ENCODE assay signal across 20 cellular contexts in the genomic region with DNA sequence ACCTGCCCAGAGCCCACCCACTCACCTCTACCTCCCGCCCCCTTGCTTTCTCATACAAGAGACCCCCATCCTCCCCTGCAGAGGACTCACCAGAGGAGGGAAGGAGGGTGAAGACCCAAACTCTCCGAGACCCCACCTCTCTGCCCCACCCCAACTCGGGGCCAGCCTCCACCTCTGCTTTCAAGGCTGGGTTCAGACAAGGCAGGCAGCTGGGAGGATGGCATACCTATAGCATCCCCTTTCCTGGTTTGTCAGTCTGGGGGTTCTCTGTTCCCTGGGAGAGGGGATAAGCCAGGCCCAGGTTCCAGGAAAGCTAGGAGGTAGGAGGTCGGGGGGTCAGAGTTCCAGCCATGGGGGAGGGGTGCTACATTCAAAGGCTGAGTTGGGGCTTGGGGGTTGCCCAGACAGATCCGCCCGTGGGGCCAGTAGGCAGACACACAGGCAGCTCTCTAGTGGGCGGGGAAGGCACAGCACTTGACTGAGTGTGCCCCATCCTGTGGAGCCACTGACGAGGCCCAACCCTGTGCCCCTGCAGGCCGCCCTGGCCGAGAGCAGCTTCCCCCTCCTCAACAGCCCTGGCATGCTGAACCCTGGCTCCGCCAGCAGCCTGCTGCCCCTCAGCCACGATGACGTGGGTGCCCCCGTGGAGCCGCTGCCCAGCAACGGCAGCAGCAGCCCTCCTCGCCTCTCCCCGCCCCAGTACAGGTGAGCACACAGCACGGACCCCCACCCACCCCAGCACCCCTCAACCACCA. TPM values are rescaled to one million over a fixed set of nuclear protein-coding genes. Genes with fewer than 3 reads are reported as not detected.
DNase-seq lines count a peak whose midpoint lies in the region; ATAC-seq, FAIRE-seq and TF ChIP-seq lines count a peak whose summit lies in the region.
"Had no signal": no experiment of that assay in that cellular context is flagged by ENCODE, and none has a peak within 500 bp of the region (broad histone marks: within the 10 kb centered on the region; RNA-seq: fewer than 3 reads in every experiment).

No MANE protein-coding gene starts in this region.

- H4K20me1 ChIP-seq in GM23338 (replicated peaks; ENCODE audit: insufficient read depth) = no peaks in the 10 kb centered on the region
- H4K20me1 ChIP-seq in hepatocyte (ENCODE audit: insufficient read depth, poor library complexity, severe bottlenecking) = peaks cover 4% of the 10 kb centered on the region

- H3K27ac ChIP-seq in GM23338 (ENCODE audit: low read depth) (no peak overlapping the region), KOPT-K1 (ENCODE audit: low read depth, low read length, poor library complexity, severe bottlenecking) (peak overlapping the region; percentile 42), hepatocyte (no peak overlapping the region), small intestine (ENCODE audit: low read depth in 1 of 2, low read length in 1 of 2) (no peak overlapping the region)
- H3K27ac ChIP-seq: GM23248, SK-N-MC had no signal

- no peak overlapping the region; the same call in 2 of the 3 replicates for H3K4me3 Mint-ChIP-seq in GM23338
- H3K4me3 Mint-ChIP-seq: CD8-positive, alpha-beta T cell had no signal

- DNase-seq in GM23338 (ENCODE audit: low spot score) (no peak), hepatocyte (ENCODE audit: low spot score) (peak; percentile 7), posterior vena cava (ENCODE audit: low spot score) (peak; percentile 73), small intestine (no peak), anterior cingulate cortex (lab: John Stamatoyannopoulos, UW) (no peak), NCI-H2107 treated with DMSO at 0.1 percent for 48 hours (lab: John Stamatoyannopoulos, UW; ENCODE audit: unreplicated experiment) (no peak)
- DNase-seq: CD8-positive, alpha-beta T cell; DMS53; EL; GM23248; KG1; NCI-H1417; NCI-H187; NCI-H345; NCI-H524 treated with DMSO at 0.1 percent for 48 hours had no signal

- peaks cover 5% of the 10 kb centered on the region; the same call in 1 of the 2 replicates for H3F3A ChIP-seq in GM23338 (replicated peaks; ENCODE audit: low read depth)

- H3K4me1 ChIP-seq in GM23338 (ENCODE audit: insufficient read depth) = peaks cover 37% of the 10 kb centered on the region
- H3K4me1 ChIP-seq in hepatocyte (ENCODE audit: insufficient read depth) = peaks cover 27% of the 10 kb centered on the region
- H3K4me1 ChIP-seq in small intestine (ENCODE audit: control insufficient read depth in 2 of 2, insufficient read depth in 1 of 2, low read depth in 1 of 2, low read length in 1 of 2) = no peaks in the 10 kb centered on the region

- H3K27me3 Mint-ChIP-seq in GM23338 (ENCODE audit: insufficient read depth, low read depth, poor library complexity) = peaks cover 17% of the 10 kb centered on the region

- FAIRE-seq in small intestine (lab: Jason Lieb, UNC) = no peak
- FAIRE-seq: GM12891, GM19239 had no signal

- no peaks in the 10 kb centered on the region for H3K9me2 ChIP-seq in GM23338 (ENCODE audit: insufficient read depth)
- H3K9me2 ChIP-seq in hepatocyte (replicated peaks; ENCODE audit: insufficient read depth) = no peaks in the 10 kb centered on the region

- peaks cover 50% of the 10 kb centered on the region for H3K4me1 Mint-ChIP-seq in GM23338

- H3K36me3 Mint-ChIP-seq in GM23338 (ENCODE audit: low read depth) = peaks cover 7% of the 10 kb centered on the region

- no peaks in the 10 kb centered on the region for H3K79me2 ChIP-seq in GM23338 (replicated peaks; ENCODE audit: insufficient read depth)
- H3K79me2 ChIP-seq in hepatocyte = peaks cover 3% of the 10 kb centered on the region

- TF ChIP-seq CTCF in GM23338 (conservative IDR thresholded peaks at IDR 0.05; ENCODE audit: low read depth in 2 of 2) = no peak
- no peak for TF ChIP-seq CTCF in hepatocyte (IDR thresholded peaks at IDR 0.05; ENCODE audit: poor library complexity)

- ATAC-seq in GM23338 = peak; percentile 25
- ATAC-seq: CD8-positive, alpha-beta T cell had no signal

- H3K4me2 ChIP-seq in GM23338 = no peak overlapping the region
- H3K4me2 ChIP-seq in hepatocyte = no peak overlapping the region

- H3K9me3 Mint-ChIP-seq in GM23338 = no peaks in the 10 kb centered on the region; the same call in 2 of the 3 replicates
- H3K9me3 Mint-ChIP-seq: CD8-positive, alpha-beta T cell had no signal

- H3K36me3 ChIP-seq in GM23338 (ENCODE audit: insufficient read depth) (no peaks in the 10 kb centered on the region), KOPT-K1 (ENCODE audit: insufficient read depth, low read length) (peaks cover 36% of the 10 kb centered on the region; the same call in 1 of the 2 replicates), hepatocyte (replicated peaks; ENCODE audit: insufficient read depth, low read depth) (peaks cover 5% of the 10 kb centered on the region), small intestine (ENCODE audit: control insufficient read depth in 2 of 2, insufficient read depth in 2 of 2, low read length in 2 of 2) (peaks cover 2 to 12% of the 10 kb centered on the region in 2 donors)

- intact Hi-C loops in posterior vena cava (cut with DNase I) = loop anchor here in 1 of 2 donors (10.0 kb wide), 1 partner anchor 133 kb away; no protein-coding TSS in a partner anchor

- H3K27ac Mint-ChIP-seq in GM23338 = no peak overlapping the region
- H3K27ac Mint-ChIP-seq: CD8-positive, alpha-beta T cell had no signal

- H3K4me3 ChIP-seq in GM23338 (no peak overlapping the region), hepatocyte (no peak overlapping the region), small intestine (ENCODE audit: low read depth in 1 of 2, low read length in 2 of 2) (no peak overlapping the region)
- H3K4me3 ChIP-seq: BLaER1 treated with 17β-estradiol and CSF1 and Interleukin-3, amounts not matched to agents 10 nM and 100 nM; GM23248; SK-N-MC had no signal

- 94% methylated on average over 15 of the region's 19 CpGs for WGBS in hepatocyte (ENCODE audit: low lambda C conversion rate, missing lambda C conversion rate)
- 79 to 89% (median 84%) methylated on average over 10 to 19 of the region's 19 CpGs for WGBS in small intestine, 3 donors

- H3K9me3 ChIP-seq in KOPT-K1 (ENCODE audit: insufficient read depth, low read length, poor library complexity, severe bottlenecking) (no peaks in the 10 kb centered on the region), hepatocyte (ENCODE audit: low read depth) (no peaks in the 10 kb centered on the region), small intestine (ENCODE audit: control insufficient read depth, low read depth) (no peaks in the 10 kb centered on the region)
- H3K9me3 ChIP-seq: BLaER1 treated with 17β-estradiol and CSF1 and Interleukin-3, amounts not matched to agents 10 nM and 100 nM had no signal

- H2AFZ ChIP-seq in GM23338 (no peak overlapping the region), hepatocyte (no peak overlapping the region)
- H2AFZ ChIP-seq: GM23248 had no signal

- H3K27me3 ChIP-seq in GM23338 (ENCODE audit: insufficient read depth) (peaks cover 8% of the 10 kb centered on the region), hepatocyte (no peaks in the 10 kb centered on the region), small intestine (ENCODE audit: control insufficient read depth in 2 of 2, insufficient read depth in 2 of 2, low read length in 2 of 2) (no peaks in the 10 kb centered on the region)
- H3K27me3 ChIP-seq: BLaER1 treated with 17β-estradiol and CSF1 and Interleukin-3, amounts not matched to agents 10 nM and 100 nM had no signal

RNA-seq across cellular contexts. Expression of gene MDFI, which starts 40.8 kb away (rescaled TPM):
- 41.5 and 51.4 TPM in 2 replicates for total RNA-seq in GM23338 (2014; rRNA removed; shearing (Covaris generic))
- polyA plus RNA-seq in GM23338 (2016; fragmentation: Nextera tagmentation; extraction: Ambion mirVana) = 2.8 and 3.4 TPM in 2 replicates
- 106 and 115 TPM in 2 replicates for total RNA-seq in hepatocyte
- 28.2 and 45.2 TPM in 2 replicates for polyA plus RNA-seq in hepatocyte
- 1 to 10 TPM; 5.4 to 6.5 TPM for total RNA-seq in posterior vena cava
- polyA plus RNA-seq in small intestine = 1 to 10 TPM in 1 of 3 donors, under 1 TPM in 2; 0.81 to 7.1 (median 0.89) TPM
- total RNA-seq: CD8-positive, alpha-beta T cell; GM23248 had no signal
- polyA plus RNA-seq: GM23248 had no signal

RNA-seq across cellular contexts. Expression of gene FOXP4, which starts 51.2 kb away (rescaled TPM):
- total RNA-seq in GM23338 (2014; rRNA removed; shearing (Covaris generic)) = 9.7 and 13.5 TPM in 2 replicates
- 5.1 and 6.3 TPM in 2 replicates for polyA plus RNA-seq in GM23338 (2016; fragmentation: Nextera tagmentation; extraction: Ambion mirVana)
- 18.0 and 24.3 TPM in 2 replicates for total RNA-seq in hepatocyte
- 79.9 and 87.8 TPM in 2 replicates for polyA plus RNA-seq in hepatocyte
- total RNA-seq in posterior vena cava = 10 to 100 TPM; 16.8 to 26.9 TPM
- polyA plus RNA-seq in small intestine = 10 to 100 TPM; 13.8 to 18.5 (median 14.3) TPM

Comparison
In these comparisons a context has a peak if more than half of its experiments do, and no peak if none do; other contexts are left out.
1. DNase-seq: peak in hepatocyte (single experiment) and posterior vena cava (single experiment); none in GM23338 (single experiment), small intestine (single experiment), anterior cingulate cortex (0 of 58) and NCI-H2107 treated with DMSO at 0.1 percent for 48 hours (single experiment).